ENCODE assay signal across 29 cellular contexts in genomic region chr18:50679656-50680055, GRCh38.
"Had no signal": no experiment of that assay in that cellular context is flagged by ENCODE, and none has a peak within 500 bp of the region (broad histone marks: within the 10 kb centered on the region; RNA-seq: fewer than 3 reads in every experiment).

No MANE protein-coding gene starts in this region.

- H3K9me3 ChIP-seq: ascending aorta, esophagus squamous epithelium, gastroesophageal sphincter had no signal

- ATAC-seq: activated CD4-positive, alpha-beta T cell treated with anti-CD3 and anti-CD28 coated beads for 36 hours; activated CD8-positive, alpha-beta memory T cell treated with anti-CD3 and anti-CD28 coated beads, Interleukin-2, amount 10 ng/mL, durations not matched to agents 7 days and 5 days; activated CD8-positive, alpha-beta T cell treated with anti-CD3 and anti-CD28 coated beads, Interleukin-2, amount 10 ng/mL, durations not matched to agents 7 days and 5 days; activated naive CD4-positive, alpha-beta T cell treated with anti-CD3 and anti-CD28 coated beads, Interleukin-2, amount 50 U/mL, for 72 hours; effector memory CD8-positive, alpha-beta T cell; gastroesophageal sphincter had no signal

- H3K36me3 Mint-ChIP-seq: activated CD4-positive, alpha-beta memory T cell treated with anti-CD3 and anti-CD28 coated beads for 36 hours; activated CD8-positive, alpha-beta memory T cell treated with anti-CD3 and anti-CD28 coated beads, Interleukin-2, amount 10 ng/mL, durations not matched to agents 7 days and 5 days; activated naive CD4-positive, alpha-beta T cell treated with anti-CD3 and anti-CD28 coated beads, Interleukin-2, amount 10 ng/mL, durations not matched to agents 7 days and 5 days; activated naive CD4-positive, alpha-beta T cell treated with anti-CD3 and anti-CD28 coated beads, Interleukin-2, amount 50 U/mL, for 72 hours; activated naive CD8-positive, alpha-beta T cell treated with anti-CD3 and anti-CD28 coated beads, Interleukin-2, amount 10 ng/mL, durations not matched to agents 7 days and 5 days had no signal

- DNase-seq: activated CD4-positive, alpha-beta memory T cell treated with anti-CD3 and anti-CD28 coated beads for 36 hours; activated CD4-positive, alpha-beta T cell treated with anti-CD3 and anti-CD28 coated beads for 36 hours; activated CD4-positive, alpha-beta T cell treated with anti-CD3 and anti-CD28 coated beads, Interleukin-2, amount 10 ng/mL, durations not matched to agents 24 days and 14 days; activated CD4-positive, CD25-positive, alpha-beta regulatory T cell; activated CD4-positive, CD25-positive, alpha-beta regulatory T cell treated with anti-CD3 and anti-CD28 coated beads, Interleukin-2, amount 50 U/mL, for 72 hours; activated CD8-positive, alpha-beta memory T cell treated with anti-CD3 and anti-CD28 coated beads, Interleukin-2, amount 10 ng/mL, durations not matched to agents 7 days and 5 days; activated CD8-positive, alpha-beta memory T cell treated with anti-CD3 and anti-CD28 coated beads, Interleukin-2, amount 50 U/mL, for 4 hours; activated CD8-positive, alpha-beta T cell treated with anti-CD3 and anti-CD28 coated beads, Interleukin-2, amount 10 ng/mL, durations not matched to agents 7 days and 5 days; activated effector memory CD4-positive, alpha-beta T cell treated with anti-CD3 and anti-CD28 coated beads, Interleukin-2, amount 50 U/mL, for 16 hours; activated naive CD4-positive, alpha-beta T cell; activated naive CD4-positive, alpha-beta T cell treated with anti-CD3 and anti-CD28 coated beads, Interleukin-2, amount 10 ng/mL, durations not matched to agents 7 days and 5 days; activated naive CD8-positive, alpha-beta T cell treated with anti-CD3 and anti-CD28 coated beads, Interleukin-2, amount 10 ng/mL, durations not matched to agents 7 days and 5 days; activated T-cell treated with anti-CD3 and anti-CD28 coated beads, Interleukin-2, amount 50 U/mL, for 1 hour; activated T-cell treated with anti-CD3 and anti-CD28 coated beads, Interleukin-2, amount 50 U/mL, for 48 hours; caudate nucleus; cortex of kidney; dermis blood vessel endothelial cell; effector CD4-positive, alpha-beta T cell; effector memory CD8-positive, alpha-beta T cell; esophagus squamous epithelium; foreskin melanocyte; T-helper 2 cell had no signal

- H3K4me1 Mint-ChIP-seq: activated CD4-positive, alpha-beta T cell treated with anti-CD3 and anti-CD28 coated beads for 36 hours; activated CD4-positive, alpha-beta T cell treated with anti-CD3 and anti-CD28 coated beads, Interleukin-2, amount 10 ng/mL, durations not matched to agents 24 days and 14 days; activated CD8-positive, alpha-beta memory T cell treated with anti-CD3 and anti-CD28 coated beads, Interleukin-2, amount 10 ng/mL, durations not matched to agents 7 days and 5 days; activated naive CD4-positive, alpha-beta T cell treated with anti-CD3 and anti-CD28 coated beads, Interleukin-2, amount 10 ng/mL, durations not matched to agents 7 days and 5 days; activated naive CD8-positive, alpha-beta T cell treated with anti-CD3 and anti-CD28 coated beads, Interleukin-2, amount 10 ng/mL, durations not matched to agents 7 days and 5 days had no signal

- H3K4me3 Mint-ChIP-seq: activated CD4-positive, alpha-beta memory T cell treated with anti-CD3 and anti-CD28 coated beads for 36 hours; activated CD4-positive, alpha-beta T cell treated with anti-CD3 and anti-CD28 coated beads for 36 hours; activated CD4-positive, alpha-beta T cell treated with anti-CD3 and anti-CD28 coated beads, Interleukin-2, amount 10 ng/mL, durations not matched to agents 24 days and 14 days; activated CD8-positive, alpha-beta memory T cell treated with anti-CD3 and anti-CD28 coated beads, Interleukin-2, amount 10 ng/mL, durations not matched to agents 7 days and 5 days; activated CD8-positive, alpha-beta T cell treated with anti-CD3 and anti-CD28 coated beads, Interleukin-2, amount 10 ng/mL, durations not matched to agents 7 days and 5 days; activated naive CD4-positive, alpha-beta T cell treated with anti-CD3 and anti-CD28 coated beads, Interleukin-2, amount 10 ng/mL, durations not matched to agents 7 days and 5 days; activated naive CD8-positive, alpha-beta T cell treated with anti-CD3 and anti-CD28 coated beads, Interleukin-2, amount 10 ng/mL, durations not matched to agents 7 days and 5 days; activated T-helper 1 cell treated with anti-CD3 and anti-CD28 coated beads, Interleukin-12 subunit alpha, Interleukin-12 subunit beta, Interleukin-2, Interleukin-4 antibody, amounts not matched to agents 30 ng/mL and 10 ng/mL and 1 ng/mL, durations not matched to agents 14 hours and 24 hours and 36 hours; brain; effector memory CD8-positive, alpha-beta T cell had no signal

- H3K9me3 Mint-ChIP-seq: activated CD4-positive, alpha-beta memory T cell treated with anti-CD3 and anti-CD28 coated beads for 36 hours; activated CD4-positive, alpha-beta T cell treated with anti-CD3 and anti-CD28 coated beads, Interleukin-2, amount 10 ng/mL, durations not matched to agents 24 days and 14 days; activated naive CD4-positive, alpha-beta T cell treated with anti-CD3 and anti-CD28 coated beads, Interleukin-2, amount 10 ng/mL, durations not matched to agents 7 days and 5 days; activated naive CD4-positive, alpha-beta T cell treated with anti-CD3 and anti-CD28 coated beads, Interleukin-2, amount 50 U/mL, for 72 hours; activated naive CD8-positive, alpha-beta T cell treated with anti-CD3 and anti-CD28 coated beads, Interleukin-2, amount 10 ng/mL, durations not matched to agents 7 days and 5 days; activated T-helper 1 cell treated with anti-CD3 and anti-CD28 coated beads, Interleukin-12 subunit alpha, Interleukin-12 subunit beta, Interleukin-2, Interleukin-4 antibody, amounts not matched to agents 30 ng/mL and 10 ng/mL and 1 ng/mL, durations not matched to agents 14 hours and 24 hours and 36 hours; activated T-helper 2 cell treated with anti-CD3 and anti-CD28 coated beads, Interferon-gamma antibody, Interleukin-2, Interleukin-4, amounts not matched to agents 10 μg/mL and 5 μg/mL and 100 μg/mL, durations not matched to agents 14 hours and 24 hours and 36 hours had no signal

- H3K36me3 ChIP-seq: ascending aorta, esophagus squamous epithelium, gastroesophageal sphincter had no signal

- H3K27ac Mint-ChIP-seq: activated CD4-positive, alpha-beta memory T cell treated with anti-CD3 and anti-CD28 coated beads for 36 hours; activated CD4-positive, alpha-beta T cell treated with anti-CD3 and anti-CD28 coated beads for 36 hours; activated CD4-positive, alpha-beta T cell treated with anti-CD3 and anti-CD28 coated beads, Interleukin-2, amount 10 ng/mL, durations not matched to agents 24 days and 14 days; activated CD8-positive, alpha-beta memory T cell treated with anti-CD3 and anti-CD28 coated beads, Interleukin-2, amount 10 ng/mL, durations not matched to agents 7 days and 5 days; activated CD8-positive, alpha-beta T cell treated with anti-CD3 and anti-CD28 coated beads, Interleukin-2, amount 10 ng/mL, durations not matched to agents 7 days and 5 days; activated naive CD4-positive, alpha-beta T cell treated with anti-CD3 and anti-CD28 coated beads, Interleukin-2, amount 10 ng/mL, durations not matched to agents 7 days and 5 days; activated naive CD4-positive, alpha-beta T cell treated with anti-CD3 and anti-CD28 coated beads, Interleukin-2, amount 50 U/mL, for 72 hours; activated naive CD8-positive, alpha-beta T cell treated with anti-CD3 and anti-CD28 coated beads, Interleukin-2, amount 10 ng/mL, durations not matched to agents 7 days and 5 days; activated T-helper 1 cell treated with anti-CD3 and anti-CD28 coated beads, Interleukin-12 subunit alpha, Interleukin-12 subunit beta, Interleukin-2, Interleukin-4 antibody, amounts not matched to agents 30 ng/mL and 10 ng/mL and 1 ng/mL, durations not matched to agents 14 hours and 24 hours and 36 hours; activated T-helper 2 cell treated with anti-CD3 and anti-CD28 coated beads, Interferon-gamma antibody, Interleukin-2, Interleukin-4, amounts not matched to agents 10 μg/mL and 5 μg/mL and 100 μg/mL, durations not matched to agents 14 hours and 24 hours and 36 hours; effector memory CD8-positive, alpha-beta T cell had no signal

- H3K27ac ChIP-seq: ascending aorta, epithelial cell of prostate, esophagus squamous epithelium, gastroesophageal sphincter had no signal

- H3K27me3 ChIP-seq: ascending aorta, esophagus squamous epithelium, gastroesophageal sphincter had no signal

- H3K4me1 ChIP-seq: ascending aorta, esophagus squamous epithelium, gastroesophageal sphincter had no signal

- H3K27me3 Mint-ChIP-seq: activated CD4-positive, alpha-beta T cell treated with anti-CD3 and anti-CD28 coated beads, Interleukin-2, amount 10 ng/mL, durations not matched to agents 24 days and 14 days; activated naive CD8-positive, alpha-beta T cell treated with anti-CD3 and anti-CD28 coated beads, Interleukin-2, amount 10 ng/mL, durations not matched to agents 7 days and 5 days; brain had no signal

- H3K4me3 ChIP-seq: ascending aorta, esophagus squamous epithelium, gastroesophageal sphincter had no signal
